In the genomic region with DNA sequence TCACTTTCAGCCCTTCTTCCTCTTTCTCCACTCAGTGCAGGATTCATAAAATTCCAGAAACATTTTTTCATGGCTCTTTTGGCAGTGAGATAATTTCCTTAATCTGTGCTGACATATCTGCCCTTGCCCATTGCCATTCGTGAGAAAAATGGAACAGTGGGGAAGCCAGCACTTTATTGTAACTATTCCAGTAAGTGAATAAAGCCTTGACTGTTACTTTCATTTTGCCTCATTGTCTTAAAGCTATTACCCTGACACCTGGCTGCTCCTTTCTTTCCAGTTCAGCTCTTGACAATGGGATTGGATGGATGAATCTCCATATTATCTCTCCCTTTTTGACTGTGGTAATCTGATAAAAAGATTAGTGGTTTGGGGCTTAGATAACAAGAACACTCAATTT, we compare ENCODE assay signal across 30 cellular contexts.
DNase-seq lines count a peak whose midpoint lies in the region; ATAC-seq, FAIRE-seq and TF ChIP-seq lines count a peak whose summit lies in the region.
"Had no signal": no experiment of that assay in that cellular context is flagged by ENCODE, and none has a peak within 500 bp of the region (broad histone marks: within the 10 kb centered on the region; RNA-seq: fewer than 3 reads in every experiment).

No MANE protein-coding gene starts in this region.

- H4K8ac ChIP-seq in mesendoderm (ENCODE audit: low read depth, low read length): no peak overlapping the region

- H3K4me1 ChIP-seq in Karpas-422 (ENCODE audit: low read length) (no peaks in the 10 kb centered on the region), mesendoderm (ENCODE audit: control insufficient read depth, low read depth, low read length) (peaks cover 4% of the 10 kb centered on the region)

- no peak overlapping the region for H2AK5ac ChIP-seq in mesendoderm (ENCODE audit: low read length)

- peak; percentile 97 for FAIRE-seq in D721Med (lab: Jason Lieb, UNC)
- FAIRE-seq: GM18507, small intestine had no signal

- no peak overlapping the region for H2BK5ac ChIP-seq in mesendoderm (ENCODE audit: low read length)

- no peaks in the 10 kb centered on the region for H3K27me3 Mint-ChIP-seq in nephron progenitor cell (ENCODE audit: low read depth, poor library complexity)
- H3K27me3 Mint-ChIP-seq: stimulated activated memory B cell treated with anti-CD40 and anti-IgM and Interleukin-4, amounts not matched to agents 10 μg/mL and 1 μg/mL and 100 μg/mL, for 72 hours had no signal

- no peaks in the 10 kb centered on the region for H3K27me3 ChIP-seq in Karpas-422 (ENCODE audit: low read length)
- H3K27me3 ChIP-seq in mesendoderm (ENCODE audit: insufficient read depth, low read length, poor library complexity): no peaks in the 10 kb centered on the region

- no peak overlapping the region for H3K27ac ChIP-seq in Karpas-422 (ENCODE audit: low read length)
- H3K27ac ChIP-seq in mesendoderm (ENCODE audit: low read depth, low read length): no peak overlapping the region
- H3K27ac ChIP-seq: KMS-11 had no signal

- H3K23ac ChIP-seq in mesendoderm (ENCODE audit: low read length): no peak overlapping the region

- no peak overlapping the region for H3K56ac ChIP-seq in mesendoderm (ENCODE audit: low read length)

- DNase-seq in D721Med (ENCODE audit: insufficient read length, low spot score) (no peak), Karpas-422 (no peak), amniotic epithelial cell (ENCODE audit: low read depth) (peak; percentile 37), mesendoderm (peak; percentile 93), CD1c-positive myeloid dendritic cell (ENCODE audit: extremely low spot score) (no peak), nephron progenitor cell (no peak)
- DNase-seq in stimulated activated CD4-positive, alpha-beta T cell treated with anti-CD3 and anti-CD28 coated beads, Interleukin-4, amount 100 ng/mL, for 24 hours: no peak
- DNase-seq: activated naive CD4-positive, alpha-beta T cell; activated T-cell treated with anti-CD3 and anti-CD28 coated beads, Interleukin-2, amount 50 U/mL, for 1 hour; amniotic stem cell; caudate nucleus; DMS 273 treated with DMSO at 0.1 percent for 48 hours; erythroblast; foreskin melanocyte; hippocampal formation; islet precursor cell; mucosa of descending colon; MV-4-11; NCI-H187; NCI-H510A treated with DMSO at 0.1 percent for 48 hours; small intestine; stimulated activated CD4-positive, alpha-beta T cell treated with anti-CD3 and anti-CD28 coated beads, Interleukin-2, amount 100 ng/mL, for 24 hours had no signal

- H3K9me3 ChIP-seq in Karpas-422 (ENCODE audit: low read length): no peaks in the 10 kb centered on the region

- no peaks in the 10 kb centered on the region for H4K20me1 ChIP-seq in Karpas-422 (ENCODE audit: insufficient read depth, low read depth, low read length)

- no peaks in the 10 kb centered on the region for H3K79me2 ChIP-seq in Karpas-422 (ENCODE audit: low read length)
- no peaks in the 10 kb centered on the region for H3K79me2 ChIP-seq in mesendoderm (ENCODE audit: control insufficient read depth, insufficient read depth, low read length)

- H3K4me1 Mint-ChIP-seq in nephron progenitor cell: no peaks in the 10 kb centered on the region
- H3K4me1 Mint-ChIP-seq: CD14-positive monocyte; stimulated activated memory B cell treated with anti-CD40 and anti-IgM and Interleukin-4, amounts not matched to agents 10 μg/mL and 1 μg/mL and 100 μg/mL, for 72 hours had no signal

- ATAC-seq in GM18907 (IDR thresholded peaks at IDR 0.05; ENCODE audit: unreplicated experiment): no peak
- ATAC-seq: activated CD4-positive, CD25-positive, alpha-beta regulatory T cell treated with anti-CD3 and anti-CD28 coated beads, Interleukin-2, amount 50 U/mL, for 24 hours; HCT116; mucosa of descending colon; Right ventricle myocardium inferior; stimulated activated memory B cell treated with anti-CD40 and anti-IgM and Interleukin-4, amounts not matched to agents 10 μg/mL and 1 μg/mL and 100 μg/mL, for 72 hours had no signal

- H3K18ac ChIP-seq in mesendoderm (ENCODE audit: low read length): no peak overlapping the region

- H2AFZ ChIP-seq in Karpas-422 (ENCODE audit: low read length): peak overlapping the region; percentile 90

- no peak overlapping the region for H3K4ac ChIP-seq in mesendoderm (ENCODE audit: low read depth, low read length)

- H4K5ac ChIP-seq in mesendoderm (ENCODE audit: low read length): no peak overlapping the region

- TF ChIP-seq CTCF in D721Med (IDR thresholded peaks at IDR 0.05; ENCODE audit: insufficient read depth, missing control alignments) (no peak), nephron progenitor cell (IDR thresholded peaks at IDR 0.05) (no peak)

- no peak overlapping the region for H3K9ac ChIP-seq in Karpas-422 (ENCODE audit: low read length)
- H3K9ac ChIP-seq in mesendoderm (ENCODE audit: low read length): no peak overlapping the region
- H3K9ac ChIP-seq: KMS-11 had no signal

- H2BK15ac ChIP-seq in mesendoderm (replicated peaks; ENCODE audit: low read depth): no peak overlapping the region

- no peaks in the 10 kb centered on the region for H3K9me3 Mint-ChIP-seq in nephron progenitor cell

- H3K4me2 ChIP-seq in Karpas-422 (ENCODE audit: low read depth, low read length, poor library complexity, severe bottlenecking) (no peak overlapping the region), mesendoderm (ENCODE audit: low read length) (no peak overlapping the region)
- H3K4me2 ChIP-seq: KMS-11 had no signal

- no peak overlapping the region for H3K27ac Mint-ChIP-seq in nephron progenitor cell
- H3K27ac Mint-ChIP-seq: CD14-positive monocyte; stimulated activated memory B cell treated with anti-CD40 and anti-IgM and Interleukin-4, amounts not matched to agents 10 μg/mL and 1 μg/mL and 100 μg/mL, for 72 hours had no signal

- H3K9me2 ChIP-seq in Karpas-422 (replicated peaks; ENCODE audit: insufficient read depth, low read length): no peaks in the 10 kb centered on the region

- no peaks in the 10 kb centered on the region for H3K36me3 Mint-ChIP-seq in nephron progenitor cell (ENCODE audit: low read depth)
- H3K36me3 Mint-ChIP-seq: CD14-positive monocyte; stimulated activated memory B cell treated with anti-CD40 and anti-IgM and Interleukin-4, amounts not matched to agents 10 μg/mL and 1 μg/mL and 100 μg/mL, for 72 hours had no signal

- H3K4me3 Mint-ChIP-seq in nephron progenitor cell: no peak overlapping the region
- H3K4me3 Mint-ChIP-seq: CD14-positive monocyte; stimulated activated memory B cell treated with anti-CD40 and anti-IgM and Interleukin-4, amounts not matched to agents 10 μg/mL and 1 μg/mL and 100 μg/mL, for 72 hours had no signal

- H3K4me3 ChIP-seq in Karpas-422 (ENCODE audit: low read length) (no peak overlapping the region), mesendoderm (ENCODE audit: low read length) (no peak overlapping the region)
- H3K4me3 ChIP-seq: mucosa of descending colon had no signal

- H2BK120ac ChIP-seq in mesendoderm (ENCODE audit: low read depth, low read length): no peak overlapping the region

- H3K36me3 ChIP-seq in Karpas-422 (ENCODE audit: insufficient read depth, low read length): no peaks in the 10 kb centered on the region
- no peaks in the 10 kb centered on the region for H3K36me3 ChIP-seq in mesendoderm (ENCODE audit: control insufficient read depth, insufficient read depth, low read length)

- H3K79me1 ChIP-seq in mesendoderm (ENCODE audit: low read length): no peaks in the 10 kb centered on the region

- WGBS in mesendoderm (ENCODE audit: extremely low coverage, insufficient coverage, low lambda C conversion rate): no CpG with 5 or more reads among the region's 1 CpG

Comparison
In these comparisons a context has a peak if more than half of its experiments do, and no peak if none do; other contexts are left out.
1. DNase-seq: peak in amniotic epithelial cell (single experiment) and mesendoderm (single experiment); none in D721Med (single experiment), Karpas-422 (single experiment), CD1c-positive myeloid dendritic cell (single experiment), nephron progenitor cell (single experiment) and stimulated activated CD4-positive, alpha-beta T cell treated with anti-CD3 and anti-CD28 coated beads, Interleukin-4, amount 100 ng/mL, for 24 hours (single experiment).